In genomic region chr4:10203851-10204250, GRCh38 we compare ENCODE assay signal across 28 cellular contexts.
"Had no signal": no experiment of that assay in that cellular context is flagged by ENCODE, and none has a peak within 500 bp of the region (broad histone marks: within the 10 kb centered on the region; RNA-seq: fewer than 3 reads in every experiment).

No MANE protein-coding gene starts in this region.

- H3K4me1 ChIP-seq: gastroesophageal sphincter, neural progenitor cell, right lobe of liver, stomach, suprapubic skin, tibial nerve, uterus had no signal

- H3K36me3 ChIP-seq: gastroesophageal sphincter, heart left ventricle, neural progenitor cell, right lobe of liver, stomach, suprapubic skin, tibial nerve, uterus had no signal

- H3K9me3 ChIP-seq: gastroesophageal sphincter, heart left ventricle, mucosa of descending colon, right lobe of liver, stomach, suprapubic skin, tibial nerve, uterus had no signal

- FAIRE-seq: bronchial epithelial cell, small intestine had no signal

- ATAC-seq: gastroesophageal sphincter; mucosa of descending colon; naive thymus-derived CD4-positive, alpha-beta T cell; right lobe of liver; stimulated activated memory B cell treated with anti-CD40 and anti-IgM and Interleukin-4, amounts not matched to agents 10 μg/mL and 1 μg/mL and 100 μg/mL, for 72 hours; WTC11 had no signal

- DNase-seq: activated CD4-positive, alpha-beta memory T cell treated with anti-CD3 and anti-CD28 coated beads for 36 hours; activated naive CD4-positive, alpha-beta T cell treated with Interleukin-2 at 50 U/mL for 16 hours; activated naive CD8-positive, alpha-beta T cell treated with anti-CD3 and anti-CD28 coated beads, Interleukin-2, amount 10 ng/mL, durations not matched to agents 7 days and 5 days; activated T-cell treated with anti-CD3 and anti-CD28 coated beads, Interleukin-2, amount 50 U/mL, for 48 hours; amniotic stem cell; cerebellar nuclear complex; cortex of kidney; heart left ventricle; islet precursor cell; left cardiac atrium; mesendoderm; mucosa of descending colon; naive thymus-derived CD4-positive, alpha-beta T cell; posterior cingulate gyrus; right lobe of liver; small intestine; stimulated activated CD4-positive, alpha-beta T cell treated with anti-CD3 and anti-CD28 coated beads, Interleukin-15, amount 100 ng/mL, for 24 hours; stomach; T-helper 9 cell; uterus had no signal

- H3K27me3 ChIP-seq: gastroesophageal sphincter, heart left ventricle, neural progenitor cell, right lobe of liver, stomach, tibial nerve, uterus had no signal

- H3K4me3 ChIP-seq: gastroesophageal sphincter, heart left ventricle, mucosa of descending colon, neural progenitor cell, right lobe of liver, stomach, suprapubic skin, tibial nerve, uterus had no signal

- H3K27ac ChIP-seq: epithelial cell of prostate, gastroesophageal sphincter, heart left ventricle, neural progenitor cell, right lobe of liver, stomach, suprapubic skin, tibial nerve, uterus had no signal

- H3K9ac ChIP-seq: neural progenitor cell had no signal

- H2AFZ ChIP-seq: neural progenitor cell had no signal

- H3K4me2 ChIP-seq: neural progenitor cell had no signal
